Comparison of ENCODE assay signal across 32 cellular contexts in the genomic region with DNA sequence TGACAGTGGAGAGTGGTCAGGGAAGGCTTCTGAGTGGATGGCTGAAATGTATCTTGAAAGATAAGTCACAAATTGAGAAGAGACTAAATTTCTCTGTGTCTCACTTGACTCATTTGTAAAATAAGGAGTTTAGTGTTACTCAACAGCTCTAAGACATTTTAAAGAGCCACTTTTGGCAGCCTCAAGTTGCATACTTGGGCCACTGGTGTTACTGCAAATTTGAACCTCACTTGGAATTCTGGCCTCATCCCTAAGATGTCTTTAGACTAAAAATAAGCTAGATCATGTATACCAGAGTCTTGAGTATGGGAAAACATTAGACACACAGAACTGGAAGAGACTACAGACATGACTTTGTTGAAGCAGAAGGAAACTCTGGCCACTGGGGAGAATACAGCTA.
"Had no signal": no experiment of that assay in that cellular context is flagged by ENCODE, and none has a peak within 500 bp of the region (broad histone marks: within the 10 kb centered on the region; RNA-seq: fewer than 3 reads in every experiment).

No MANE protein-coding gene starts in this region.

- H3K27me3 ChIP-seq: ascending aorta, MG63 had no signal

- DNase-seq: activated CD4-positive, alpha-beta memory T cell treated with anti-CD3 and anti-CD28 coated beads for 36 hours; activated CD4-positive, alpha-beta T cell treated with anti-CD3 and anti-CD28 coated beads, Interleukin-2, amount 10 ng/mL, durations not matched to agents 7 days and 5 days; activated CD4-positive, CD25-positive, alpha-beta regulatory T cell; activated CD8-positive, alpha-beta memory T cell treated with anti-CD3 and anti-CD28 coated beads for 24 hours; activated effector memory CD4-positive, alpha-beta T cell treated with anti-CD3 and anti-CD28 coated beads, Interleukin-2, amount 50 U/mL, for 16 hours; activated naive CD4-positive, alpha-beta T cell treated with Interleukin-2 at 50 U/mL for 16 hours; activated naive CD8-positive, alpha-beta T cell treated with anti-CD3 and anti-CD28 coated beads, Interleukin-2, amount 50 U/mL, for 24 hours; activated T-cell treated with anti-CD3 and anti-CD28 coated beads, Interleukin-2, amount 50 U/mL, for 4 hours; amniotic stem cell; MG63; MV-4-11; NCI-H1105; NCI-H1436; NCI-H1694 treated with DMSO at 0.1 percent for 48 hours; NCI-H2029 treated with DMSO at 0.1 percent for 48 hours; NCI-H345; NCI-H510A; NCI-H526 treated with DMSO at 0.1 percent for 48 hours; NCI-H82; NK-92 treated with Interleukin-12 subunit alpha and Interleukin-12 subunit beta, amount 100 ng/mL, for 24 hours; OCI-M1; RPMI8226; T-cell; T-helper 2 cell; T1000 had no signal

- H3K36me3 ChIP-seq: ascending aorta, MG63 had no signal

- H3K9me3 ChIP-seq: ascending aorta had no signal

- ATAC-seq: activated naive CD4-positive, alpha-beta T cell treated with anti-CD3 and anti-CD28 coated beads, Interleukin-2, amount 50 U/mL, for 72 hours; activated naive CD8-positive, alpha-beta T cell treated with anti-CD3 and anti-CD28 coated beads, Interleukin-2, amount 50 U/mL, for 24 hours; activated T-cell treated with anti-CD3 and anti-CD28 coated beads, Interleukin-2, amount 50 U/mL, for 4 hours; Panc1; Right ventricle myocardium inferior; T-cell had no signal

- H3K27ac ChIP-seq: ascending aorta, SK-N-MC had no signal

- H3K36me3 Mint-ChIP-seq: brain, T-cell had no signal

- H3K4me3 ChIP-seq: ascending aorta, MG63, SK-N-MC had no signal

- H3K4me3 Mint-ChIP-seq: activated CD4-positive, alpha-beta memory T cell treated with anti-CD3 and anti-CD28 coated beads for 36 hours; activated CD4-positive, alpha-beta T cell treated with anti-CD3 and anti-CD28 coated beads, Interleukin-2, amount 10 ng/mL, durations not matched to agents 7 days and 5 days; activated naive CD8-positive, alpha-beta T cell treated with anti-CD3 and anti-CD28 coated beads, Interleukin-2, amount 50 U/mL, for 24 hours; activated T-cell treated with anti-CD3 and anti-CD28 coated beads, Interleukin-2, amount 50 U/mL, for 4 hours; T-cell had no signal

- H3K4me1 ChIP-seq: ascending aorta had no signal

- H3K9me3 Mint-ChIP-seq: activated T-cell treated with anti-CD3 and anti-CD28 coated beads, Interleukin-2, amount 50 U/mL, for 4 hours; T-cell had no signal

- FAIRE-seq: TTC549 had no signal

- H3K27ac Mint-ChIP-seq: activated CD4-positive, alpha-beta memory T cell treated with anti-CD3 and anti-CD28 coated beads for 36 hours; activated CD4-positive, alpha-beta T cell treated with anti-CD3 and anti-CD28 coated beads, Interleukin-2, amount 10 ng/mL, durations not matched to agents 7 days and 5 days; activated naive CD4-positive, alpha-beta T cell treated with anti-CD3 and anti-CD28 coated beads, Interleukin-2, amount 50 U/mL, for 72 hours; activated naive CD8-positive, alpha-beta T cell treated with anti-CD3 and anti-CD28 coated beads, Interleukin-2, amount 50 U/mL, for 24 hours; T-cell had no signal
